ENCODE assay signal across 8 cellular contexts in genomic region chr2:181953773-181954537, GRCh38. TPM values are rescaled to one million over a fixed set of nuclear protein-coding genes. Genes with fewer than 3 reads are reported as not detected.
DNase-seq lines count a peak whose midpoint lies in the region; ATAC-seq and TF ChIP-seq lines count a peak whose summit lies in the region.

No MANE protein-coding gene starts in this region.

- peaks cover 0 to 15% (median 4%) of the 10 kb centered on the region in 4 donors for H3K4me1 ChIP-seq in esophagus muscularis mucosa

- H3K27me3 Mint-ChIP-seq in natural killer cell treated with Interleukin-12 subunit alpha and Interleukin-12 subunit beta and Interleukin-15 and Interleukin-18, amount 100 ng/mL, for 72 hours: peaks cover 14 to 23% of the 10 kb centered on the region in 2 donors

- no peaks in the 10 kb centered on the region for H3K9me3 ChIP-seq in esophagus muscularis mucosa

- no peak for TF ChIP-seq EP300 in esophagus muscularis mucosa (IDR thresholded peaks at IDR 0.05)

- peak; percentile 76 for DNase-seq in GM10248 (ENCODE audit: extremely low spot score)
- DNase-seq in NCI-H69 (lab: John Stamatoyannopoulos, UW): peak; percentile 19
- peak; percentile 79 for DNase-seq in activated CD8-positive, alpha-beta memory T cell treated with anti-CD3 and anti-CD28 coated beads, Interleukin-2, amount 50 U/mL, for 48 hours
- DNase-seq in esophagus muscularis mucosa (ENCODE audit: extremely low spot score): no peak
- DNase-seq in natural killer cell treated with Interleukin-12 subunit alpha and Interleukin-12 subunit beta and Interleukin-15 and Interleukin-18, amount 100 ng/mL, for 72 hours (ENCODE audit: low spot score): peak; percentile 70
- peak; percentile 32 for DNase-seq in stromal cell of bone marrow (ENCODE audit: low read depth)

- H3K4me1 Mint-ChIP-seq in natural killer cell treated with Interleukin-12 subunit alpha and Interleukin-12 subunit beta and Interleukin-15 and Interleukin-18, amount 100 ng/mL, for 72 hours (ENCODE audit: low read depth in 2 of 2): peaks cover 0 to 12% of the 10 kb centered on the region in 2 donors

- H3K27ac Mint-ChIP-seq in natural killer cell treated with Interleukin-12 subunit alpha and Interleukin-12 subunit beta and Interleukin-15 and Interleukin-18, amount 100 ng/mL, for 72 hours: no peak overlapping the region

- ATAC-seq in HG02588 (IDR thresholded peaks at IDR 0.05; ENCODE audit: unreplicated experiment): peak; percentile 75
- ATAC-seq in natural killer cell treated with Interleukin-12 subunit alpha and Interleukin-12 subunit beta and Interleukin-15 and Interleukin-18, amount 100 ng/mL, for 72 hours: peak; percentile 36 to 59
- ATAC-seq in HG02571 (IDR thresholded peaks at IDR 0.05; ENCODE audit: unreplicated experiment): no peak

- H3K27ac ChIP-seq in esophagus muscularis mucosa (replicated peaks in 1 of 4): no peak overlapping the region

- POLR2A ChIA-PET in GM10248 (lab: Yijun Ruan, JAX): no interaction called here

- peak overlapping the region; percentile 36 to 51 (median 38) for H3K4me3 ChIP-seq in esophagus muscularis mucosa

- peak; percentile 76 for TF ChIP-seq CTCF in GM10248 (IDR thresholded peaks at IDR 0.05; ENCODE audit: control extremely low read depth, extremely low read depth, low read depth, missing control alignments)
- peak; percentile 44 to 71 (median 60) for TF ChIP-seq CTCF in esophagus muscularis mucosa (IDR thresholded peaks at IDR 0.05)

- H3K36me3 ChIP-seq in esophagus muscularis mucosa: no peaks in the 10 kb centered on the region

- CTCF ChIA-PET in GM10248 (lab: Yijun Ruan, JAX): interaction anchor here (0.8 to 4.5 kb wide), 31 partner anchors 8 to 1830 kb away, joined by 3 to 30 read pairs (median 4); no protein-coding TSS in a partner anchor

- H3K27me3 ChIP-seq in esophagus muscularis mucosa: no peaks in the 10 kb centered on the region

- H3K36me3 Mint-ChIP-seq in natural killer cell treated with Interleukin-12 subunit alpha and Interleukin-12 subunit beta and Interleukin-15 and Interleukin-18, amount 100 ng/mL, for 72 hours: no peaks in the 10 kb centered on the region

- TF ChIP-seq POLR2A in esophagus muscularis mucosa (IDR thresholded peaks at IDR 0.05; ENCODE audit: low read depth): no peak

- peak overlapping the region; percentile 14 for H3K4me3 Mint-ChIP-seq in natural killer cell treated with Interleukin-12 subunit alpha and Interleukin-12 subunit beta and Interleukin-15 and Interleukin-18, amount 100 ng/mL, for 72 hours

- WGBS in esophagus muscularis mucosa: 7% methylated on average over 7 of the region's 19 CpGs

- intact Hi-C loops in esophagus muscularis mucosa (cut with DNase I): loop anchor here (5.0 kb wide), 1 partner anchor 212 kb away; no protein-coding TSS in a partner anchor

- H3K9me3 Mint-ChIP-seq in natural killer cell treated with Interleukin-12 subunit alpha and Interleukin-12 subunit beta and Interleukin-15 and Interleukin-18, amount 100 ng/mL, for 72 hours: no peaks in the 10 kb centered on the region

RNA-seq across cellular contexts. Expression of gene PPP1R1C, which starts 31.7 kb away (rescaled TPM):
- total RNA-seq in esophagus muscularis mucosa: under 1 TPM in 1 of 4 donors, not detected in 3; 0.11 TPM
- not detected for total RNA-seq in natural killer cell treated with Interleukin-12 subunit alpha and Interleukin-12 subunit beta and Interleukin-15 and Interleukin-18, amount 100 ng/mL, for 72 hours
